ENCODE assay signal across 22 cellular contexts in genomic region chr7:6425948-6426347, GRCh38.
"Had no signal": no experiment of that assay in that cellular context is flagged by ENCODE, and none has a peak within 500 bp of the region (broad histone marks: within the 10 kb centered on the region; RNA-seq: fewer than 3 reads in every experiment).

No MANE protein-coding gene starts in this region.

- H3K4me3 ChIP-seq: left ventricle myocardium inferior, stomach, transverse colon, vagina had no signal

- ATAC-seq: activated CD4-positive, alpha-beta T cell treated with anti-CD3 and anti-CD28 coated beads for 36 hours; esophagus mucosa; natural killer cell; sciatic nerve; stimulated activated memory B cell treated with anti-CD40 and anti-IgM and Interleukin-4, amounts not matched to agents 10 μg/mL and 1 μg/mL and 100 μg/mL, for 72 hours had no signal

- H3K36me3 Mint-ChIP-seq: natural killer cell had no signal

- H3K9me3 ChIP-seq: left ventricle myocardium inferior, stomach, transverse colon, vagina had no signal

- H3K9me3 Mint-ChIP-seq: activated B cell treated with CpG ODN at 0.5 μM for 24 hours; activated naive CD8-positive, alpha-beta T cell treated with anti-CD3 and anti-CD28 coated beads for 36 hours; mesothelial cell of epicardium; natural killer cell; stimulated activated memory B cell treated with anti-CD40 and anti-IgM and Interleukin-4, amounts not matched to agents 10 μg/mL and 1 μg/mL and 100 μg/mL, for 72 hours had no signal

- H3K4me3 Mint-ChIP-seq: activated B cell treated with CpG ODN at 0.5 μM for 24 hours; activated CD4-positive, alpha-beta T cell treated with anti-CD3 and anti-CD28 coated beads for 36 hours; activated naive CD8-positive, alpha-beta T cell treated with anti-CD3 and anti-CD28 coated beads for 36 hours; mesothelial cell of epicardium; natural killer cell; stimulated activated memory B cell treated with anti-CD40 and anti-IgM and Interleukin-4, amounts not matched to agents 10 μg/mL and 1 μg/mL and 100 μg/mL, for 72 hours had no signal

- H3K27ac ChIP-seq: left ventricle myocardium inferior, stomach, vagina had no signal

- DNase-seq: activated B cell treated with CpG ODN at 0.5 μM for 24 hours; activated CD4-positive, alpha-beta T cell treated with anti-CD3 and anti-CD28 coated beads for 36 hours; activated CD4-positive, alpha-beta T cell treated with anti-CD3 and anti-CD28 coated beads, Interleukin-2, amount 50 U/mL, for 48 hours; activated naive CD4-positive, alpha-beta T cell treated with Interleukin-2 at 50 U/mL for 16 hours; activated naive CD8-positive, alpha-beta T cell treated with anti-CD3 and anti-CD28 coated beads for 36 hours; activated T-cell treated with anti-CD3 and anti-CD28 coated beads, Interleukin-2, amount 50 U/mL, for 48 hours; cerebellar nuclear complex; cortex of kidney; effector memory CD4-positive, alpha-beta T cell; foreskin melanocyte; left ventricle myocardium inferior; natural killer cell; small intestine; stimulated activated CD4-positive, alpha-beta T cell treated with anti-CD3 and anti-CD28 coated beads, Interleukin-2, amount 100 ng/mL, for 24 hours; stomach; T-helper 9 cell; transverse colon had no signal

- H3K27me3 ChIP-seq: stomach, transverse colon, vagina had no signal

- H3K4me1 Mint-ChIP-seq: activated B cell treated with CpG ODN at 0.5 μM for 24 hours, mesothelial cell of epicardium had no signal

- H3K4me1 ChIP-seq: left ventricle myocardium inferior, transverse colon had no signal

- H3K27ac Mint-ChIP-seq: activated B cell treated with CpG ODN at 0.5 μM for 24 hours; activated CD4-positive, alpha-beta T cell treated with anti-CD3 and anti-CD28 coated beads for 36 hours; activated naive CD8-positive, alpha-beta T cell treated with anti-CD3 and anti-CD28 coated beads for 36 hours; mesothelial cell of epicardium; natural killer cell; stimulated activated memory B cell treated with anti-CD40 and anti-IgM and Interleukin-4, amounts not matched to agents 10 μg/mL and 1 μg/mL and 100 μg/mL, for 72 hours had no signal

- H3K27me3 Mint-ChIP-seq: activated B cell treated with CpG ODN at 0.5 μM for 24 hours; activated CD4-positive, alpha-beta T cell treated with anti-CD3 and anti-CD28 coated beads for 36 hours; activated naive CD8-positive, alpha-beta T cell treated with anti-CD3 and anti-CD28 coated beads for 36 hours; stimulated activated memory B cell treated with anti-CD40 and anti-IgM and Interleukin-4, amounts not matched to agents 10 μg/mL and 1 μg/mL and 100 μg/mL, for 72 hours had no signal
